ENCODE assay signal across 20 cellular contexts in the genomic region with DNA sequence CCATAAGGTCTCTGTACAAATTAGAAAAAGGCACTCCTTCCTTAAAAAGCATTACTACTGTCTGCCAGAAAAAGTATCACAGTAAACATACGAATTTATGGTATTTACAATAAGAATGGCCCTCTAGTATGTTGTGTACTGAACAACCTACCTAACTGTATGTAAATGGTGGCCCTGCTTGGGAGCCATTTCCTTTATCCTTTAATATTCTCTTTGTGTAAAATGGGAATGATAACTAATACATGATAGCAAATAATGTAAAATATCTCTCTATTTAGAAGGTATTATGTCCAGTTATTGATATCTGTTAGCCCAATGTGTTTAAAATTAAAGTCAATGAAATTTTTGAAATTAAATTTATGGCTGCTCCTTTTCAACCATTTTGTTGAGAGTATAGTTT. TPM values are rescaled to one million over a fixed set of nuclear protein-coding genes. Genes with fewer than 3 reads are reported as not detected.
DNase-seq lines count a peak whose midpoint lies in the region; ATAC-seq and TF ChIP-seq lines count a peak whose summit lies in the region.
"Had no signal": no experiment of that assay in that cellular context is flagged by ENCODE, and none has a peak within 500 bp of the region (broad histone marks: within the 10 kb centered on the region; RNA-seq: fewer than 3 reads in every experiment).

No MANE protein-coding gene starts in this region.

- no peaks in the 10 kb centered on the region for H3K27me3 ChIP-seq in BLaER1 treated with 17β-estradiol and CSF1 and Interleukin-3, amounts not matched to agents 10 nM and 100 nM
- H3K27me3 ChIP-seq in foreskin keratinocyte: no peaks in the 10 kb centered on the region
- no peaks in the 10 kb centered on the region for H3K27me3 ChIP-seq in lower lobe of right lung (ENCODE audit: low read depth)
- H3K27me3 ChIP-seq: adrenal gland, esophagus muscularis mucosa, testis had no signal

- no peak overlapping the region for H3K27ac ChIP-seq in BLaER1 treated with 17β-estradiol and CSF1 and Interleukin-3, amounts not matched to agents 10 nM and 100 nM
- peak overlapping the region; percentile 97 for H3K27ac ChIP-seq in SK-N-MC
- H3K27ac ChIP-seq in foreskin keratinocyte: peak overlapping the region; percentile 40
- no peak overlapping the region for H3K27ac ChIP-seq in lower lobe of right lung
- H3K27ac ChIP-seq: adrenal gland, esophagus muscularis mucosa, testis, VCaP had no signal

- H3K9ac ChIP-seq in BLaER1 treated with 17β-estradiol and CSF1 and Interleukin-3, amounts not matched to agents 10 nM and 100 nM: no peak overlapping the region
- H3K9ac ChIP-seq in SK-N-MC (ENCODE audit: insufficient read length): no peak overlapping the region

- H3K4me2 ChIP-seq in BLaER1 treated with 17β-estradiol and CSF1 and Interleukin-3, amounts not matched to agents 10 nM and 100 nM: peak overlapping the region in 9 of 11 experiments; percentile 12 to 95 (median 87); a peak in 14 of 22 replicates

- intact Hi-C loops in lower lobe of right lung (cut with DNase I): no loop called here

- DNase-seq in SK-N-MC (ENCODE audit: low read depth, low spot score): no peak
- no peak for DNase-seq in foreskin keratinocyte
- no peak for DNase-seq in lower lobe of right lung
- DNase-seq in HUDEP-2 (lab: John Stamatoyannopoulos, UW; ENCODE audit: unreplicated experiment in 76 of 76): no peak
- DNase-seq in Kasumi-1 (lab: John Stamatoyannopoulos, UW): no peak
- no peak for DNase-seq in dedifferentiated amniotic fluid mesenchymal stem cell (ENCODE audit: extremely low spot score)
- DNase-seq: activated CD4-positive, alpha-beta T cell treated with anti-CD3 and anti-CD28 coated beads, Interleukin-2, amount 50 U/mL, for 48 hours; adrenal gland; Calu3; naive B cell; NCI-H146; posterior cingulate gyrus; small intestine; stimulated activated CD4-positive, alpha-beta T cell treated with anti-CD3 and anti-CD28 coated beads, Interleukin-4, amount 100 ng/mL, for 4 hours; testis had no signal

- H3K4me3 ChIP-seq in BLaER1 treated with 17β-estradiol and CSF1 and Interleukin-3, amounts not matched to agents 10 nM and 100 nM: 0 out of 20 replicates have a peak overlapping the region, but pooled peaks of 1 of the 10 experiments have one; percentile 94
- H3K4me3 ChIP-seq in GM08714 (ENCODE audit: low read length): peak overlapping the region; percentile 23; the same call in 1 of the 2 replicates
- H3K4me3 ChIP-seq in SK-N-MC: peak overlapping the region; percentile 48; the same call in 1 of the 2 replicates
- H3K4me3 ChIP-seq in lower lobe of right lung: no peak overlapping the region
- H3K4me3 ChIP-seq: adrenal gland, lung, testis had no signal

- no peaks in the 10 kb centered on the region for H3K9me3 ChIP-seq in BLaER1 treated with 17β-estradiol and CSF1 and Interleukin-3, amounts not matched to agents 10 nM and 100 nM (replicated peaks in 1 of 11)
- H3K9me3 ChIP-seq in SK-N-MC (ENCODE audit: low read depth, low read length) (no peaks in the 10 kb centered on the region), lower lobe of right lung (no peaks in the 10 kb centered on the region)
- H3K9me3 ChIP-seq: esophagus muscularis mucosa, testis had no signal

- TF ChIP-seq CTCF in foreskin keratinocyte (conservative IDR thresholded peaks at IDR 0.05): no peak
- TF ChIP-seq CTCF in lower lobe of right lung (IDR thresholded peaks at IDR 0.05): no peak

- ATAC-seq in foreskin keratinocyte (no peak), lower lobe of right lung (no peak)

- peaks cover 44 to 91% (median 80%) of the 10 kb centered on the region in 11 experiments; a peak in 21 of 22 replicates for H4K20me1 ChIP-seq in BLaER1 treated with 17β-estradiol and CSF1 and Interleukin-3, amounts not matched to agents 10 nM and 100 nM

- H3K4me1 ChIP-seq in BLaER1 treated with 17β-estradiol and CSF1 and Interleukin-3, amounts not matched to agents 10 nM and 100 nM: peaks cover 16 to 53% (median 40%) of the 10 kb centered on the region in 10 experiments
- peaks cover 40% of the 10 kb centered on the region for H3K4me1 ChIP-seq in foreskin keratinocyte
- H3K4me1 ChIP-seq in lower lobe of right lung: peaks cover 57% of the 10 kb centered on the region

- H3K36me3 ChIP-seq in BLaER1 treated with 17β-estradiol and CSF1 and Interleukin-3, amounts not matched to agents 10 nM and 100 nM: peaks cover 24 to 65% (median 49%) of the 10 kb centered on the region in 11 experiments; a peak in 21 of 22 replicates
- H3K36me3 ChIP-seq in SK-N-MC (ENCODE audit: insufficient read depth, low read length) (peaks cover 34% of the 10 kb centered on the region), lower lobe of right lung (peaks cover 21% of the 10 kb centered on the region)

RNA-seq across cellular contexts. Expression of a gene that starts 5.2 kb away (rescaled TPM):
- total RNA-seq in foreskin keratinocyte (63.4 and 67.4 TPM in 2 replicates), lower lobe of right lung (52.3 TPM)
- 27.7 and 32.7 TPM in 2 replicates for polyA plus RNA-seq in foreskin keratinocyte

Comparison
In these comparisons a context has a peak if more than half of its experiments do, and no peak if none do; other contexts are left out.
1. H3K27ac ChIP-seq: peak in SK-N-MC (single experiment) and foreskin keratinocyte (single experiment); none in BLaER1 treated with 17β-estradiol and CSF1 and Interleukin-3, amounts not matched to agents 10 nM and 100 nM (0 of 11) and lower lobe of right lung (single experiment).